8 cellular contexts compared by ENCODE assay signal in genomic region chr11:45658292-45658991, GRCh38. TPM values are rescaled to one million over a fixed set of nuclear protein-coding genes. Genes with fewer than 3 reads are reported as not detected.
DNase-seq lines count a peak whose midpoint lies in the region; ATAC-seq and TF ChIP-seq lines count a peak whose summit lies in the region.

No MANE protein-coding gene starts in this region.

- H3K4me2 ChIP-seq in MM.1S (ENCODE audit: low read depth, low read length), result no peak overlapping the region

- ATAC-seq in GM21619 (IDR thresholded peaks at IDR 0.05; ENCODE audit: unreplicated experiment) (peak; percentile 62), right cardiac atrium (peak; percentile 89 to 96), gastrocnemius medialis (peak; percentile 15 to 34)
- ATAC-seq in activated naive CD8-positive, alpha-beta T cell treated with anti-CD3 and anti-CD28 coated beads, Interleukin-2, amount 50 U/mL, for 24 hours, result peak; percentile 76

- H3K4me1 Mint-ChIP-seq in activated naive CD8-positive, alpha-beta T cell treated with anti-CD3 and anti-CD28 coated beads, Interleukin-2, amount 50 U/mL, for 24 hours, result peaks cover 33% of the 10 kb centered on the region

- H3K27ac Mint-ChIP-seq in activated naive CD8-positive, alpha-beta T cell treated with anti-CD3 and anti-CD28 coated beads, Interleukin-2, amount 50 U/mL, for 24 hours, result no peak overlapping the region

- in situ Hi-C loops in gastrocnemius medialis (cut with MboI; ENCODE audit: low sequenced_read_pairs in 4 of 4), result loop anchor here in 3 of 4 donors (25.0 kb wide), 2 partner anchors 104 to 296 kb away; no protein-coding TSS in a partner anchor

- no peaks in the 10 kb centered on the region for H3K9me3 ChIP-seq in right cardiac atrium (ENCODE audit: control insufficient read depth, low read length)
- H3K9me3 ChIP-seq in gastrocnemius medialis, result no peaks in the 10 kb centered on the region
- H3K9me3 ChIP-seq in MM.1S (replicated peaks; ENCODE audit: insufficient read depth, low read length), result no peaks in the 10 kb centered on the region

- no peak overlapping the region for H3K4me3 Mint-ChIP-seq in activated naive CD8-positive, alpha-beta T cell treated with anti-CD3 and anti-CD28 coated beads, Interleukin-2, amount 50 U/mL, for 24 hours

- H3K4me3 ChIP-seq in right cardiac atrium (ENCODE audit: low read length) (no peak overlapping the region), gastrocnemius medialis (no peak overlapping the region), MM.1S (ENCODE audit: low read length) (no peak overlapping the region)

- H3F3A ChIP-seq in MM.1S (ENCODE audit: insufficient read depth, low read length), result no peaks in the 10 kb centered on the region

- H3K27me3 ChIP-seq in right cardiac atrium (ENCODE audit: control insufficient read depth, insufficient read depth) (no peaks in the 10 kb centered on the region), gastrocnemius medialis (peaks cover 18 to 20% (median 20%) of the 10 kb centered on the region in 3 donors), MM.1S (replicated peaks; ENCODE audit: insufficient read depth, low read length) (peaks cover 78% of the 10 kb centered on the region)

- H3K9ac ChIP-seq in MM.1S (ENCODE audit: low read length), result no peak overlapping the region

- H3K4me1 ChIP-seq in right cardiac atrium (ENCODE audit: control insufficient read depth, insufficient read depth, low read length), result peaks cover 2% of the 10 kb centered on the region
- peaks cover 11 to 19% of the 10 kb centered on the region in 2 donors for H3K4me1 ChIP-seq in gastrocnemius medialis
- no peaks in the 10 kb centered on the region for H3K4me1 ChIP-seq in MM.1S (ENCODE audit: low read length)

- WGBS in right cardiac atrium, result 26% methylated on average over 19 of the region's 19 CpGs

- peak in 1 of 2 donors; percentile 32 for TF ChIP-seq POLR2A in gastrocnemius medialis (IDR thresholded peaks at IDR 0.05)

- no peaks in the 10 kb centered on the region for H3K9me2 ChIP-seq in MM.1S (replicated peaks; ENCODE audit: insufficient read depth, low read length)

- no peaks in the 10 kb centered on the region for H4K20me1 ChIP-seq in MM.1S (ENCODE audit: insufficient read depth, low read length)

- peak overlapping the region; percentile 43 for H3K27ac ChIP-seq in right cardiac atrium (ENCODE audit: low read length)
- peak overlapping the region; percentile 53 to 77 (median 76) for H3K27ac ChIP-seq in gastrocnemius medialis
- H3K27ac ChIP-seq in MM.1S (ENCODE audit: low read length), result no peak overlapping the region

- H3K79me2 ChIP-seq in MM.1S (ENCODE audit: low read length), result no peaks in the 10 kb centered on the region

- H3K9me3 Mint-ChIP-seq in activated naive CD8-positive, alpha-beta T cell treated with anti-CD3 and anti-CD28 coated beads, Interleukin-2, amount 50 U/mL, for 24 hours, result no peaks in the 10 kb centered on the region

- H2AFZ ChIP-seq in MM.1S (ENCODE audit: low read length), result no peak overlapping the region

- TF ChIP-seq CTCF in gastrocnemius medialis (IDR thresholded peaks at IDR 0.05 in 4 of 5, conservative IDR thresholded peaks at IDR 0.05 in 1 of 5) (no peak), MM.1S (IDR thresholded peaks at IDR 0.05; ENCODE audit: low read length) (no peak)

- peak; percentile 61 for DNase-seq in activated naive CD8-positive, alpha-beta T cell treated with anti-CD3 and anti-CD28 coated beads, Interleukin-2, amount 50 U/mL, for 24 hours
- DNase-seq in right cardiac atrium (peak; percentile 87 to 91 (median 91)), gastrocnemius medialis (peak; percentile 45 to 48), MM.1S (no peak), NCI-H345 treated with DMSO at 0.1 percent for 48 hours (lab: John Stamatoyannopoulos, UW; ENCODE audit: unreplicated experiment) (no peak), T-helper 9 cell (no peak)
- DNase-seq in activated naive CD4-positive, alpha-beta T cell treated with Interleukin-2 at 50 U/mL for 16 hours, result no peak

- peaks cover 54% of the 10 kb centered on the region for H3K27me3 Mint-ChIP-seq in activated naive CD8-positive, alpha-beta T cell treated with anti-CD3 and anti-CD28 coated beads, Interleukin-2, amount 50 U/mL, for 24 hours

- intact Hi-C loops in right cardiac atrium (cut with DNase I) (loop anchor here in 3 of 4 donors (5.0 to 10.0 kb wide), 2 partner anchors 284 to 286 kb away; no protein-coding TSS in a partner anchor), gastrocnemius medialis (cut with DNase I; ENCODE audit: low total_unique reads) (no loop called here)

- no peaks in the 10 kb centered on the region for H3K36me3 ChIP-seq in gastrocnemius medialis
- no peaks in the 10 kb centered on the region for H3K36me3 ChIP-seq in MM.1S (replicated peaks; ENCODE audit: insufficient read depth, low read length)

- no peaks in the 10 kb centered on the region for H3K36me3 Mint-ChIP-seq in activated naive CD8-positive, alpha-beta T cell treated with anti-CD3 and anti-CD28 coated beads, Interleukin-2, amount 50 U/mL, for 24 hours (ENCODE audit: low read depth)

RNA-seq across cellular contexts. Expression of gene CHST1, which starts 7.0 kb away (rescaled TPM):
- total RNA-seq in right cardiac atrium (1 to 10 TPM; 2.4 to 7.0 (median 3.3) TPM), gastrocnemius medialis (1 to 10 TPM; 4.5 to 5.6 (median 5.0) TPM)
- polyA plus RNA-seq in right cardiac atrium, result 2.7 TPM

Comparison
In these comparisons a context has a peak if more than half of its experiments do, and no peak if none do; other contexts are left out.
1. ATAC-seq: peak in every context shown above with its lines; median percentile 92 in right cardiac atrium; 76 in activated naive CD8-positive, alpha-beta T cell treated with anti-CD3 and anti-CD28 coated beads, Interleukin-2, amount 50 U/mL, for 24 hours; 62 in GM21619; 24 in gastrocnemius medialis.
2. DNase-seq: peak in activated naive CD8-positive, alpha-beta T cell treated with anti-CD3 and anti-CD28 coated beads, Interleukin-2, amount 50 U/mL, for 24 hours (single experiment), right cardiac atrium (3 of 3) and gastrocnemius medialis (2 of 2); none in MM.1S (single experiment), NCI-H345 treated with DMSO at 0.1 percent for 48 hours (single experiment), T-helper 9 cell (single experiment) and activated naive CD4-positive, alpha-beta T cell treated with Interleukin-2 at 50 U/mL for 16 hours (single experiment).